ENCODE assay signal across 8 cellular contexts in genomic region chr12:103929909-103930786, GRCh38. TPM values are rescaled to one million over a fixed set of nuclear protein-coding genes. Genes with fewer than 3 reads are reported as not detected.
A peak's percentile ranks its signal among the peaks of the same experiment; 100 is the strongest.
DNase-seq lines count a peak whose midpoint lies in the region; ATAC-seq and TF ChIP-seq lines count a peak whose summit lies in the region.

HSP90B1 (plus strand) TSS chr12:103930410; CDS start chr12:103930516, 106 bp downstream.

- TF ChIP-seq CTCF in esophagus muscularis mucosa (IDR thresholded peaks at IDR 0.05): no peak

- H3K4me2 ChIP-seq in Karpas-422 (ENCODE audit: low read depth, low read length, poor library complexity, severe bottlenecking): peak within 1 kb of the TSS; percentile 89

- peak within 1 kb of the TSS; percentile 79 for H3K27ac ChIP-seq in Karpas-422 (ENCODE audit: low read length)
- H3K27ac ChIP-seq in esophagus muscularis mucosa (replicated peaks in 1 of 4): peak within 1 kb of the TSS; percentile 90 to 97 (median 94)
- peak within 1 kb of the TSS; percentile 93 for H3K27ac ChIP-seq in muscle layer of duodenum (ENCODE audit: low read length)

- under 1% methylated on average over 20 of the region's 67 CpGs for WGBS in esophagus muscularis mucosa

- H3K4me3 ChIP-seq in Karpas-422 (ENCODE audit: low read length): peak within 1 kb of the TSS; percentile 77
- H3K4me3 ChIP-seq in esophagus muscularis mucosa: peak within 1 kb of the TSS; percentile 80 to 89 (median 88)
- H3K4me3 ChIP-seq in muscle layer of duodenum (ENCODE audit: low read depth in 1 of 2, low read length in 2 of 2): peak within 1 kb of the TSS; percentile 79 to 92

- peak within 1 kb of the TSS; percentile 75 for H2AFZ ChIP-seq in Karpas-422 (ENCODE audit: low read length)

- H3K4me1 ChIP-seq in Karpas-422 (ENCODE audit: low read length) (peaks cover 60% of the 10 kb centered on the region), esophagus muscularis mucosa (peaks cover 33 to 57% (median 47%) of the 10 kb centered on the region in 4 donors), muscle layer of duodenum (ENCODE audit: control insufficient read depth in 1 of 2, insufficient read depth in 2 of 2, low read length in 2 of 2) (peaks cover 17 to 35% of the 10 kb centered on the region in 2 donors)

- DNase-seq in DMS79 treated with DMSO at 0.1 percent for 48 hours (lab: John Stamatoyannopoulos, UW) (peak; percentile 99), Karpas-422 (peak; percentile 100), RKO (ENCODE audit: low spot score) (peak; percentile 100), activated T-helper 1 cell treated with Interleukin-2 at 50 U/mL for 16 hours (ENCODE audit: low read depth) (peak; percentile 99), esophagus muscularis mucosa (ENCODE audit: extremely low spot score) (peak; percentile 100)
- peak; percentile 100 for DNase-seq in stimulated activated CD8-positive, alpha-beta memory T cell treated with anti-CD3 and anti-CD28 coated beads, Interleukin-7, amount 100 ng/mL, for 4 hours (ENCODE audit: low read depth in 2 of 2)

- H4K20me1 ChIP-seq in Karpas-422 (ENCODE audit: insufficient read depth, low read depth, low read length): peaks cover 41% of the 10 kb centered on the region

- no peaks in the 10 kb centered on the region for H3K27me3 ChIP-seq in Karpas-422 (ENCODE audit: low read length)
- no peaks in the 10 kb centered on the region for H3K27me3 ChIP-seq in esophagus muscularis mucosa
- no peaks in the 10 kb centered on the region for H3K27me3 ChIP-seq in muscle layer of duodenum (ENCODE audit: low read depth, low read length)

- peak; percentile 55 for ATAC-seq in GM21825 (IDR thresholded peaks at IDR 0.05; ENCODE audit: unreplicated experiment)

- peaks cover 46% of the 10 kb centered on the region for H3K79me2 ChIP-seq in Karpas-422 (ENCODE audit: low read length)

- intact Hi-C loops in esophagus muscularis mucosa (cut with DNase I): no loop called here

- TF ChIP-seq EP300 in esophagus muscularis mucosa (IDR thresholded peaks at IDR 0.05): no peak

- H3K9me3 ChIP-seq in Karpas-422 (ENCODE audit: low read length): no peaks in the 10 kb centered on the region
- no peaks in the 10 kb centered on the region for H3K9me3 ChIP-seq in esophagus muscularis mucosa
- no peaks in the 10 kb centered on the region for H3K9me3 ChIP-seq in muscle layer of duodenum (ENCODE audit: control insufficient read depth in 1 of 2, low read length in 2 of 2)

- H3K9me2 ChIP-seq in Karpas-422 (replicated peaks; ENCODE audit: insufficient read depth, low read length): no peaks in the 10 kb centered on the region

- peaks cover 38% of the 10 kb centered on the region for H3K36me3 ChIP-seq in Karpas-422 (ENCODE audit: insufficient read depth, low read length)
- H3K36me3 ChIP-seq in esophagus muscularis mucosa: peaks cover 0 to 31% (median 27%) of the 10 kb centered on the region in 4 donors
- H3K36me3 ChIP-seq in muscle layer of duodenum (ENCODE audit: control insufficient read depth in 1 of 2, insufficient read depth in 2 of 2, low read length in 2 of 2): peaks cover 22 to 23% of the 10 kb centered on the region in 2 donors

- H3K9ac ChIP-seq in Karpas-422 (ENCODE audit: low read length): peak within 1 kb of the TSS; percentile 97

- TF ChIP-seq POLR2A in esophagus muscularis mucosa (IDR thresholded peaks at IDR 0.05; ENCODE audit: low read depth): peak; percentile 69

RNA-seq across cellular contexts. Expression of gene HSP90B1, which starts in this region (rescaled TPM):
- 327 and 334 TPM in 2 replicates for total RNA-seq in Karpas-422 (2014; rRNA removed; shearing (Covaris generic); ENCODE audit: low replicate concordance)
- total RNA-seq in esophagus muscularis mucosa: 100 to 1,000 TPM; 174 to 199 (median 191) TPM

Comparison
In these comparisons a context has a peak if more than half of its experiments do, and no peak if none do; other contexts are left out.
1. Peak in every context shown above with its lines: DNase-seq, ATAC-seq, H3K4me3 ChIP-seq and H3K27ac ChIP-seq.